8 cellular contexts compared by ENCODE assay signal in the genomic region with DNA sequence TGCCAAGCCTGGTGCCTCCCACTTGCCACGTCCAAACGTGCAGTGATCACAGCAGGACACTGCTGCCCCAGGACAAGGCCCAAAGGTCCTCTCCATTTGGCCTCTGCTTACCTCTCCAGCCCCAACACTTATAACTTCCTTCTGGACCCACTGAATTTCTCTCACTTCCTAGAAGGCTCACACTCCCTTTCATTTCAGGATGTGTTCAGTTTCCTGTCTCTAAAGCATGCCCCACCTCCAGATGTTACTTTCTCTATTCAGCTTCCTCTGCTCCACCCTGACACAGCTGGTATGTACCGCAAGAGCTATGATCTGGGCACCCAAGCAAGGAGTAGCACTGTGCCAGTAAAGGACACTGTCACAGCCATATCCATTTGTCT. TPM values are rescaled to one million over a fixed set of nuclear protein-coding genes. Genes with fewer than 3 reads are reported as not detected.
DNase-seq lines count a peak whose midpoint lies in the region; ATAC-seq and TF ChIP-seq lines count a peak whose summit lies in the region.

No MANE protein-coding gene starts in this region.

- 27 to 44% methylated on average over 1 to 3 of the region's 3 CpGs for WGBS in transverse colon (ENCODE audit: low coverage in 1 of 2), 2 donors

- in situ Hi-C loops in transverse colon (cut with MboI; ENCODE audit: low pct_ligation_motif_present in 1 of 4, low pct_unique_long_range_greater_than_20kb in 1 of 4, low sequenced_read_pairs in 3 of 4), result no loop called here

- no peaks in the 10 kb centered on the region for H3K27me3 ChIP-seq in lower lobe of right lung (ENCODE audit: low read depth)
- no peaks in the 10 kb centered on the region for H3K27me3 ChIP-seq in transverse colon

- H3K27ac Mint-ChIP-seq in activated naive CD4-positive, alpha-beta T cell treated with anti-CD3 and anti-CD28 coated beads, Interleukin-2, amount 50 U/mL, for 24 hours, result peak overlapping the region; percentile 98
- no peak overlapping the region for H3K27ac Mint-ChIP-seq in progenitor cell of endocrine pancreas

- H3K9me3 ChIP-seq in lower lobe of right lung (no peaks in the 10 kb centered on the region), transverse colon (no peaks in the 10 kb centered on the region)

- no peak for TF ChIP-seq EP300 in transverse colon (IDR thresholded peaks at IDR 0.05; ENCODE audit: low read depth)

- H3K4me1 ChIP-seq in lower lobe of right lung (peaks cover 22% of the 10 kb centered on the region), transverse colon (peaks cover 3 to 31% (median 26%) of the 10 kb centered on the region in 4 donors)

- H3K9me3 Mint-ChIP-seq in activated naive CD4-positive, alpha-beta T cell treated with anti-CD3 and anti-CD28 coated beads, Interleukin-2, amount 50 U/mL, for 24 hours, result no peaks in the 10 kb centered on the region
- H3K9me3 Mint-ChIP-seq in progenitor cell of endocrine pancreas (ENCODE audit: low read depth), result peaks cover 8% of the 10 kb centered on the region

- H3K4me3 Mint-ChIP-seq in activated naive CD4-positive, alpha-beta T cell treated with anti-CD3 and anti-CD28 coated beads, Interleukin-2, amount 50 U/mL, for 24 hours, result peak overlapping the region; percentile 94
- no peak overlapping the region for H3K4me3 Mint-ChIP-seq in progenitor cell of endocrine pancreas (ENCODE audit: low read depth)

- no peak for TF ChIP-seq POLR2A in transverse colon (IDR thresholded peaks at IDR 0.05)

- ATAC-seq in GM18498 (IDR thresholded peaks at IDR 0.05; ENCODE audit: unreplicated experiment) (peak; percentile 97), lower lobe of right lung (peak; percentile 81 to 89)

- H3K4me3 ChIP-seq in lower lobe of right lung (peak overlapping the region; percentile 34), transverse colon (peak overlapping the region in 1 of 4 donors; percentile 9)

- peaks cover 42% of the 10 kb centered on the region for H3K4me1 Mint-ChIP-seq in activated naive CD4-positive, alpha-beta T cell treated with anti-CD3 and anti-CD28 coated beads, Interleukin-2, amount 50 U/mL, for 24 hours
- H3K4me1 Mint-ChIP-seq in progenitor cell of endocrine pancreas (ENCODE audit: low read depth), result peaks cover 19% of the 10 kb centered on the region

- H3K36me3 Mint-ChIP-seq in activated naive CD4-positive, alpha-beta T cell treated with anti-CD3 and anti-CD28 coated beads, Interleukin-2, amount 50 U/mL, for 24 hours, result peaks cover 2% of the 10 kb centered on the region
- H3K36me3 Mint-ChIP-seq in progenitor cell of endocrine pancreas (ENCODE audit: insufficient read depth), result no peaks in the 10 kb centered on the region

- peak overlapping the region; percentile 74 for H3K27ac ChIP-seq in lower lobe of right lung
- peak overlapping the region; percentile 58 to 75 (median 68) for H3K27ac ChIP-seq in transverse colon

- H3K27me3 Mint-ChIP-seq in activated naive CD4-positive, alpha-beta T cell treated with anti-CD3 and anti-CD28 coated beads, Interleukin-2, amount 50 U/mL, for 24 hours, result no peaks in the 10 kb centered on the region
- H3K27me3 Mint-ChIP-seq in progenitor cell of endocrine pancreas, result no peaks in the 10 kb centered on the region

- TF ChIP-seq CTCF in lower lobe of right lung (IDR thresholded peaks at IDR 0.05) (no peak), transverse colon (IDR thresholded peaks at IDR 0.05) (no peak), progenitor cell of endocrine pancreas (IDR thresholded peaks at IDR 0.05; ENCODE audit: unreplicated experiment) (no peak)

- H3K36me3 ChIP-seq in lower lobe of right lung (no peaks in the 10 kb centered on the region), transverse colon (no peaks in the 10 kb centered on the region)

- intact Hi-C loops in lower lobe of right lung (cut with DNase I) (no loop called here), transverse colon (cut with DNase I; ENCODE audit: low total_unique reads) (no loop called here)

- peak; percentile 36 for DNase-seq in HCEC 1CT
- peak; percentile 95 for DNase-seq in MV-4-11 (lab: John Stamatoyannopoulos, UW)
- no peak for DNase-seq in lower lobe of right lung
- DNase-seq in transverse colon, result peak; percentile 48
- no peak for DNase-seq in NCI-H526 treated with DMSO at 0.1 percent for 48 hours (lab: John Stamatoyannopoulos, UW)
- no peak for DNase-seq in progenitor cell of endocrine pancreas (ENCODE audit: low spot score, unreplicated experiment)

RNA-seq across cellular contexts. Expression of a gene that starts 33.0 kb away (rescaled TPM):
- total RNA-seq in lower lobe of right lung, result 25.3 TPM
- total RNA-seq in transverse colon, result 10 to 100 TPM; 15.3 to 36.8 (median 28.2) TPM
- total RNA-seq in progenitor cell of endocrine pancreas, result 1.3 and 1.5 TPM in 2 replicates

RNA-seq across cellular contexts. Expression of a gene that starts 51.6 kb away (rescaled TPM):
- total RNA-seq in lower lobe of right lung (19.6 TPM), transverse colon (10 to 100 TPM in 2 of 4 donors, 1 to 10 TPM in 2; 3.0 to 18.9 (median 9.2) TPM), progenitor cell of endocrine pancreas (19.6 and 21.7 TPM in 2 replicates)

RNA-seq across cellular contexts. Expression of a gene that starts 51.7 kb away (rescaled TPM):
- total RNA-seq in lower lobe of right lung, result 4.2 TPM
- total RNA-seq in transverse colon, result 10 to 100 TPM in 1 of 4 donors, 1 to 10 TPM in 2, under 1 TPM in 1; 0.80 to 73.3 (median 8.3) TPM
- total RNA-seq in progenitor cell of endocrine pancreas, result 13.1 and 14.4 TPM in 2 replicates

Comparison
In these comparisons a context has a peak if more than half of its experiments do, and no peak if none do; other contexts are left out.
1. DNase-seq: peak in HCEC 1CT (single experiment), MV-4-11 (single experiment) and transverse colon (single experiment); none in lower lobe of right lung (single experiment), NCI-H526 treated with DMSO at 0.1 percent for 48 hours (single experiment) and progenitor cell of endocrine pancreas (single experiment).